Comparison of ENCODE assay signal across 39 cellular contexts in the genomic region with DNA sequence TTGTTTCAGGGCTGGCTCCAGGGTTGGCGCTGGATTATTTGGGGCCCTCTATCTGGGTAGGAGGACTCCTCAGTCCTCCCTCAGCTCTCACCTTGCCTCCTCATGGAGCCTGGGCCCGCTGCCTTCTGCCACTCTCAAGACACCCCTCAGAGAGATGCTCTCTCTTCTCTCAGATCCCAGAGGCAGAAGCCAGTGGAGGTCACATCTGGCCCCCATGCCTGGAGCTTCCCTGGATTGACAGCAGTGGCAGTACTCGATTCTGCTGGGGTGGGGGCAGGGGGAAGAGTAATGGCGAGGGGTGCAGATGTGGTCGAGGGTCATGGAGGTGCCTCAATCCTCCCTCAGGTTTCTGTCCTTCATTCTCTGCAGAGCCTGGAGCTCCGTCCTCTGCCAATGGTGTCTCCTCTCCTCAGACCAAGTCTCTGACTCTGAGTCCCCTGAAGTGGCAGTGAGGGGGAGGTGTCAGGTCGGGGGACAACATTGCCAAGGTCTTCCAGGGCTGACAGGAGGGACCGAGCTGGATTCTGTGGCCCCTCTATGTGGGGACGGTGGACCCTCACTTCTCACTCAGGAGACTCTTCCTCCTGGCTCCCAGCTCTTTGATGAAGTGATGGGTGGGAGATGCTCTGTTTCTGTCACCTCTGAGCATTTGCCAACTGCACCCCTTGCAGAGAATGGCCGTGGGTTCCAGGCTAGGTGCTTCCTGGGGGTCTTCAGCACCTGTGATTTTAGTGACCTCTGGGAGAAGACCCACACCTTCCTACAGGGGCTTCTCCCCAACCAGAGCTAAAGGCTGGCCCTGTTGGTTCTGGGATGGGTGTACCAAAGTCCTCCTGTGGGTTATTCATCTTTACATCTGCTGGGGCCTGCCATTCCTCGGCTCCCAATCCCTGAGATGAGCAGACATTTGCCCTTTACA. TPM values are rescaled to one million over a fixed set of nuclear protein-coding genes. Genes with fewer than 3 reads are reported as not detected.
"Had no signal": no experiment of that assay in that cellular context is flagged by ENCODE, and none has a peak within 500 bp of the region (broad histone marks: within the 10 kb centered on the region; RNA-seq: fewer than 3 reads in every experiment).

No MANE protein-coding gene starts in this region.

- H3K36me3 ChIP-seq: ascending aorta, cardiac muscle cell, Peyer's patch had no signal

- H3K27ac Mint-ChIP-seq: activated CD4-positive, alpha-beta memory T cell treated with anti-CD3 and anti-CD28 coated beads, Interleukin-2, amount 10 ng/mL, durations not matched to agents 7 days and 5 days; activated CD8-positive, alpha-beta memory T cell treated with anti-CD3 and anti-CD28 coated beads, Interleukin-2, amount 10 ng/mL, durations not matched to agents 7 days and 5 days; activated naive CD4-positive, alpha-beta T cell treated with anti-CD3 and anti-CD28 coated beads, Interleukin-2, amount 50 U/mL, for 24 hours; activated naive CD8-positive, alpha-beta T cell treated with anti-CD3 and anti-CD28 coated beads, Interleukin-2, amount 10 ng/mL, durations not matched to agents 7 days and 5 days; activated T-helper 2 cell treated with anti-CD3 and anti-CD28 coated beads, Interferon-gamma antibody, Interleukin-2, Interleukin-4, amounts not matched to agents 10 μg/mL and 5 μg/mL and 100 μg/mL, durations not matched to agents 14 hours and 24 hours and 36 hours had no signal

- H3K4me3 Mint-ChIP-seq: activated CD4-positive, alpha-beta memory T cell treated with anti-CD3 and anti-CD28 coated beads, Interleukin-2, amount 10 ng/mL, durations not matched to agents 7 days and 5 days; activated CD8-positive, alpha-beta memory T cell treated with anti-CD3 and anti-CD28 coated beads, Interleukin-2, amount 10 ng/mL, durations not matched to agents 7 days and 5 days; activated naive CD4-positive, alpha-beta T cell treated with anti-CD3 and anti-CD28 coated beads, Interleukin-2, amount 50 U/mL, for 24 hours; activated naive CD8-positive, alpha-beta T cell treated with anti-CD3 and anti-CD28 coated beads, Interleukin-2, amount 10 ng/mL, durations not matched to agents 7 days and 5 days had no signal

- H3K27me3 ChIP-seq: ascending aorta, cardiac muscle cell, Peyer's patch had no signal

- ATAC-seq: activated CD8-positive, alpha-beta memory T cell treated with anti-CD3 and anti-CD28 coated beads, Interleukin-2, amount 10 ng/mL, durations not matched to agents 7 days and 5 days; PC-3; Right ventricle myocardium inferior had no signal

- H3K4me2 ChIP-seq: KMS-11 had no signal

- H3K4me3 ChIP-seq: ascending aorta, cardiac muscle cell, Peyer's patch had no signal

- H3K9me3 Mint-ChIP-seq: activated CD4-positive, alpha-beta memory T cell treated with anti-CD3 and anti-CD28 coated beads, Interleukin-2, amount 10 ng/mL, durations not matched to agents 7 days and 5 days; activated naive CD4-positive, alpha-beta T cell treated with anti-CD3 and anti-CD28 coated beads, Interleukin-2, amount 50 U/mL, for 24 hours; activated naive CD8-positive, alpha-beta T cell treated with anti-CD3 and anti-CD28 coated beads, Interleukin-2, amount 10 ng/mL, durations not matched to agents 7 days and 5 days; activated T-helper 2 cell treated with anti-CD3 and anti-CD28 coated beads, Interferon-gamma antibody, Interleukin-2, Interleukin-4, amounts not matched to agents 10 μg/mL and 5 μg/mL and 100 μg/mL, durations not matched to agents 14 hours and 24 hours and 36 hours had no signal

- H3K27ac ChIP-seq: ascending aorta, cardiac muscle cell, KMS-11, Peyer's patch, RWPE1, VCaP had no signal

- H3K4me1 ChIP-seq: ascending aorta, Peyer's patch had no signal

- DNase-seq: activated CD4-positive, alpha-beta memory T cell treated with anti-CD3 and anti-CD28 coated beads, Interleukin-2, amount 10 ng/mL, durations not matched to agents 7 days and 5 days; activated CD4-positive, alpha-beta T cell treated with anti-CD3 and anti-CD28 coated beads for 1 hour; activated CD4-positive, CD25-positive, alpha-beta regulatory T cell; activated CD8-positive, alpha-beta memory T cell treated with anti-CD3 and anti-CD28 coated beads for 24 hours; activated CD8-positive, alpha-beta memory T cell treated with anti-CD3 and anti-CD28 coated beads, Interleukin-2, amount 10 ng/mL, durations not matched to agents 7 days and 5 days; activated CD8-positive, alpha-beta memory T cell treated with anti-CD3 and anti-CD28 coated beads, Interleukin-2, amount 50 U/mL, for 48 hours; activated gamma-delta T cell; activated naive CD4-positive, alpha-beta T cell treated with Interleukin-2 at 50 U/mL for 16 hours; activated naive CD8-positive, alpha-beta T cell treated with anti-CD3 and anti-CD28 coated beads, Interleukin-2, amount 10 ng/mL, durations not matched to agents 7 days and 5 days; amygdala; MM.1S; MV-4-11; NCI-H1092 treated with DMSO at 0.1 percent for 48 hours; NCI-H1417; NCI-H146; NCI-H187; NCI-H2029 treated with DMSO at 0.1 percent for 48 hours; NCI-H2107; NCI-H2171; NCI-H510A; NCI-H526; NCI-H748 treated with DMSO at 0.1 percent for 48 hours; NK-92 treated with Interleukin-12 subunit alpha and Interleukin-12 subunit beta, amount 100 ng/mL, for 24 hours; PC-3; SW 1271; T-helper 1 cell; T-helper 2 cell; T-helper 9 cell had no signal

- H3K9me3 ChIP-seq: ascending aorta, Peyer's patch had no signal

- H3K27me3 Mint-ChIP-seq: activated CD4-positive, alpha-beta memory T cell treated with anti-CD3 and anti-CD28 coated beads, Interleukin-2, amount 10 ng/mL, durations not matched to agents 7 days and 5 days; activated CD8-positive, alpha-beta memory T cell treated with anti-CD3 and anti-CD28 coated beads, Interleukin-2, amount 10 ng/mL, durations not matched to agents 7 days and 5 days; activated naive CD4-positive, alpha-beta T cell treated with anti-CD3 and anti-CD28 coated beads, Interleukin-2, amount 50 U/mL, for 24 hours; activated naive CD8-positive, alpha-beta T cell treated with anti-CD3 and anti-CD28 coated beads, Interleukin-2, amount 10 ng/mL, durations not matched to agents 7 days and 5 days had no signal

- H3K36me3 Mint-ChIP-seq: activated CD8-positive, alpha-beta memory T cell treated with anti-CD3 and anti-CD28 coated beads, Interleukin-2, amount 10 ng/mL, durations not matched to agents 7 days and 5 days; activated naive CD4-positive, alpha-beta T cell treated with anti-CD3 and anti-CD28 coated beads, Interleukin-2, amount 50 U/mL, for 24 hours; activated naive CD8-positive, alpha-beta T cell treated with anti-CD3 and anti-CD28 coated beads, Interleukin-2, amount 10 ng/mL, durations not matched to agents 7 days and 5 days had no signal

- H3K9ac ChIP-seq: KMS-11 had no signal

- H3K4me1 Mint-ChIP-seq: activated CD4-positive, alpha-beta memory T cell treated with anti-CD3 and anti-CD28 coated beads, Interleukin-2, amount 10 ng/mL, durations not matched to agents 7 days and 5 days; activated CD8-positive, alpha-beta memory T cell treated with anti-CD3 and anti-CD28 coated beads, Interleukin-2, amount 10 ng/mL, durations not matched to agents 7 days and 5 days; activated naive CD4-positive, alpha-beta T cell treated with anti-CD3 and anti-CD28 coated beads, Interleukin-2, amount 50 U/mL, for 24 hours; activated naive CD8-positive, alpha-beta T cell treated with anti-CD3 and anti-CD28 coated beads, Interleukin-2, amount 10 ng/mL, durations not matched to agents 7 days and 5 days had no signal

RNA-seq across cellular contexts. Expression of a gene that starts 18.8 kb away (rescaled TPM):
- total RNA-seq: activated CD4-positive, alpha-beta memory T cell treated with anti-CD3 and anti-CD28 coated beads, Interleukin-2, amount 10 ng/mL, durations not matched to agents 7 days and 5 days; activated CD8-positive, alpha-beta memory T cell treated with anti-CD3 and anti-CD28 coated beads, Interleukin-2, amount 10 ng/mL, durations not matched to agents 7 days and 5 days; activated naive CD8-positive, alpha-beta T cell treated with anti-CD3 and anti-CD28 coated beads, Interleukin-2, amount 10 ng/mL, durations not matched to agents 7 days and 5 days; activated T-helper 2 cell treated with anti-CD3 and anti-CD28 coated beads, Interferon-gamma antibody, Interleukin-2, Interleukin-4, amounts not matched to agents 10 μg/mL and 5 μg/mL and 100 μg/mL, durations not matched to agents 14 hours and 24 hours and 36 hours; ascending aorta; cardiac muscle cell; LHCN-M2; PC-3; Peyer's patch; Right ventricle myocardium inferior had no signal
- polyA plus RNA-seq: adipose tissue, cardiac muscle cell had no signal

RNA-seq across cellular contexts. Expression of a gene that starts 51.1 kb away (rescaled TPM):
- total RNA-seq: activated CD4-positive, alpha-beta memory T cell treated with anti-CD3 and anti-CD28 coated beads, Interleukin-2, amount 10 ng/mL, durations not matched to agents 7 days and 5 days; activated CD8-positive, alpha-beta memory T cell treated with anti-CD3 and anti-CD28 coated beads, Interleukin-2, amount 10 ng/mL, durations not matched to agents 7 days and 5 days; activated naive CD8-positive, alpha-beta T cell treated with anti-CD3 and anti-CD28 coated beads, Interleukin-2, amount 10 ng/mL, durations not matched to agents 7 days and 5 days; activated T-helper 2 cell treated with anti-CD3 and anti-CD28 coated beads, Interferon-gamma antibody, Interleukin-2, Interleukin-4, amounts not matched to agents 10 μg/mL and 5 μg/mL and 100 μg/mL, durations not matched to agents 14 hours and 24 hours and 36 hours; ascending aorta; cardiac muscle cell; LHCN-M2; PC-3; Peyer's patch; Right ventricle myocardium inferior had no signal
- polyA plus RNA-seq: adipose tissue, cardiac muscle cell had no signal
